In genomic region chr3:196632033-196632751, GRCh38 we compare ENCODE assay signal across 1 cellular context.
TF ChIP-seq lines count a peak whose summit lies in the region.

No MANE protein-coding gene starts in this region.

TF ChIP-seq in K562, 482 proteins besides CTCF, POLR2A, EP300 and RAD21 (continued from another document and continues in another):
- TF ChIP-seq, protein P1, sequence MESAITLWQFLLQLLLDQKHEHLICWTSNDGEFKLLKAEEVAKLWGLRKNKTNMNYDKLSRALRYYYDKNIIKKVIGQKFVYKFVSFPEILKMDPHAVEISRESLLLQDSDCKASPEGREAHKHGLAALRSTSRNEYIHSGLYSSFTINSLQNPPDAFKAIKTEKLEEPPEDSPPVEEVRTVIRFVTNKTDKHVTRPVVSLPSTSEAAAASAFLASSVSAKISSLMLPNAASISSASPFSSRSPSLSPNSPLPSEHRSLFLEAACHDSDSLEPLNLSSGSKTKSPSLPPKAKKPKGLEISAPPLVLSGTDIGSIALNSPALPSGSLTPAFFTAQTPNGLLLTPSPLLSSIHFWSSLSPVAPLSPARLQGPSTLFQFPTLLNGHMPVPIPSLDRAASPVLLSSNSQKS (CRISPR knock-in tag; IDR thresholded peaks at IDR 0.05) = no peak
- TF ChIP-seq E2F3 (CRISPR knock-in tag; IDR thresholded peaks at IDR 0.05) (no peak), ZFP91 (CRISPR knock-in tag; IDR thresholded peaks at IDR 0.05) (no peak), EHMT2 (IDR thresholded peaks at IDR 0.05) (no peak), TAF7 (tag; IDR thresholded peaks at IDR 0.05) (peak; percentile 83), BDP1 (IDR thresholded peaks at IDR 0.05; ENCODE audit: insufficient read depth, insufficient read length) (no peak), HINFP (tag; conservative IDR thresholded peaks at IDR 0.05; ENCODE audit: low read depth) (no peak), HDAC1 (IDR thresholded peaks at IDR 0.05) (peak in 1 of 2 experiments; percentile 64; a peak in 2 of 4 replicates), ZNF212 (CRISPR knock-in tag; IDR thresholded peaks at IDR 0.05) (no peak), TCF7 (IDR thresholded peaks at IDR 0.05; ENCODE audit: borderline replicate concordance) (peak; percentile 26; the same call in 1 of the 2 replicates), YBX1 (IDR thresholded peaks at IDR 0.05) (no peak), HCFC1 (IDR thresholded peaks at IDR 0.05; ENCODE audit: low read depth, low read length) (peak; percentile 54; the same call in 1 of the 2 replicates), PCBP1 (IDR thresholded peaks at IDR 0.05; ENCODE audit: low read depth, low read length, poor library complexity, severe bottlenecking) (no peak), CBX2 (IDR thresholded peaks at IDR 0.05; ENCODE audit: insufficient read depth, low read length, poor library complexity, severe bottlenecking) (no peak), ZNF146 (CRISPR knock-in tag; IDR thresholded peaks at IDR 0.05; ENCODE audit: unreplicated experiment) (no peak), ZNF318 (IDR thresholded peaks at IDR 0.05; ENCODE audit: borderline replicate concordance in 1 of 2, low read depth in 1 of 2) (no peak), LEF1 (IDR thresholded peaks at IDR 0.05) (no peak; the same call in 1 of the 2 replicates), MYC (IDR thresholded peaks at IDR 0.05; ENCODE audit: low read depth, low read length) (peak; percentile 92), MYC (CRISPR knock-in tag; IDR thresholded peaks at IDR 0.05; ENCODE audit: borderline replicate concordance, low read depth) (no peak), FOXM1 (IDR thresholded peaks at IDR 0.05; ENCODE audit: low read depth) (peak; percentile 27; the same call in 1 of the 2 replicates), FOXM1 (CRISPR knock-in tag; IDR thresholded peaks at IDR 0.05; ENCODE audit: low read depth) (no peak), NRF1 (conservative IDR thresholded peaks at IDR 0.05 in 1 of 2, IDR thresholded peaks at IDR 0.05 in 1 of 2) (peak; percentile 44 to 56; a peak in 3 of 4 replicates), SIX5 (IDR thresholded peaks at IDR 0.05; ENCODE audit: borderline replicate concordance in 1 of 2, insufficient read depth in 1 of 2, low read depth in 1 of 2, low read length in 2 of 2) (no peak), CBFB (CRISPR knock-in tag; IDR thresholded peaks at IDR 0.05) (0 out of 2 replicates have a peak, but pooled peaks have one; percentile 66), HNRNPL (IDR thresholded peaks at IDR 0.05; ENCODE audit: low read depth, low read length) (peak; percentile 84), RBM17 (IDR thresholded peaks at IDR 0.05; ENCODE audit: borderline replicate concordance, low read depth, low read length) (no peak), ZSCAN29 (IDR thresholded peaks at IDR 0.05) (no peak), SMARCB1 (IDR thresholded peaks at IDR 0.05; ENCODE audit: insufficient read length, low read depth) (no peak), BRD4 (IDR thresholded peaks at IDR 0.05) (peak; percentile 74; the same call in 1 of the 2 replicates), ARID3B (CRISPR knock-in tag; IDR thresholded peaks at IDR 0.05; ENCODE audit: borderline replicate concordance) (no peak), RFX7 (CRISPR knock-in tag; IDR thresholded peaks at IDR 0.05) (no peak), HNRNPUL1 (IDR thresholded peaks at IDR 0.05; ENCODE audit: low read length) (no peak), PHB (CRISPR knock-in tag; IDR thresholded peaks at IDR 0.05) (no peak), ZNF436 (CRISPR knock-in tag; IDR thresholded peaks at IDR 0.05) (no peak)
- TF ChIP-seq, protein P2, sequence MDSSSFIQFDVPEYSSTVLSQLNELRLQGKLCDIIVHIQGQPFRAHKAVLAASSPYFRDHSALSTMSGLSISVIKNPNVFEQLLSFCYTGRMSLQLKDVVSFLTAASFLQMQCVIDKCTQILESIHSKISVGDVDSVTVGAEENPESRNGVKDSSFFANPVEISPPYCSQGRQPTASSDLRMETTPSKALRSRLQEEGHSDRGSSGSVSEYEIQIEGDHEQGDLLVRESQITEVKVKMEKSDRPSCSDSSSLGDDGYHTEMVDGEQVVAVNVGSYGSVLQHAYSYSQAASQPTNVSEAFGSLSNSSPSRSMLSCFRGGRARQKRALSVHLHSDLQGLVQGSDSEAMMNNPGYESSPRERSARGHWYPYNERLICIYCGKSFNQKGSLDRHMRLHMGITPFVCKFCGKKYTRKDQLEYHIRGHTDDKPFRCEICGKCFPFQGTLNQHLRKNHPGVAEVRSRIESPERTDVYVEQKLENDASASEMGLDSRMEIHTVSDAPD (CRISPR knock-in tag; IDR thresholded peaks at IDR 0.05) = no peak
- TF ChIP-seq, protein P3, sequence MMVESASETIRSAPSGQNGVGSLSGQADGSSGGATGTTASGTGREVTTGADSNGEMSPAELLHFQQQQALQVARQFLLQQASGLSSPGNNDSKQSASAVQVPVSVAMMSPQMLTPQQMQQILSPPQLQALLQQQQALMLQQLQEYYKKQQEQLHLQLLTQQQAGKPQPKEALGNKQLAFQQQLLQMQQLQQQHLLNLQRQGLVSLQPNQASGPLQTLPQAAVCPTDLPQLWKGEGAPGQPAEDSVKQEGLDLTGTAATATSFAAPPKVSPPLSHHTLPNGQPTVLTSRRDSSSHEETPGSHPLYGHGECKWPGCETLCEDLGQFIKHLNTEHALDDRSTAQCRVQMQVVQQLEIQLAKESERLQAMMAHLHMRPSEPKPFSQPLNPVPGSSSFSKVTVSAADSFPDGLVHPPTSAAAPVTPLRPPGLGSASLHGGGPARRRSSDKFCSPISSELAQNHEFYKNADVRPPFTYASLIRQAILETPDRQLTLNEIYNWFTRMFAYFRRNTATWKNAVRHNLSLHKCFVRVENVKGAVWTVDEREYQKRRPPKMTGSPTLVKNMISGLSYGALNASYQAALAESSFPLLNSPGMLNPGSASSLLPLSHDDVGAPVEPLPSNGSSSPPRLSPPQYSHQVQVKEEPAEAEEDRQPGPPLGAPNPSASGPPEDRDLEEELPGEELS (CRISPR knock-in tag; IDR thresholded peaks at IDR 0.05; ENCODE audit: borderline replicate concordance) = no peak
- TF ChIP-seq, protein P4, sequence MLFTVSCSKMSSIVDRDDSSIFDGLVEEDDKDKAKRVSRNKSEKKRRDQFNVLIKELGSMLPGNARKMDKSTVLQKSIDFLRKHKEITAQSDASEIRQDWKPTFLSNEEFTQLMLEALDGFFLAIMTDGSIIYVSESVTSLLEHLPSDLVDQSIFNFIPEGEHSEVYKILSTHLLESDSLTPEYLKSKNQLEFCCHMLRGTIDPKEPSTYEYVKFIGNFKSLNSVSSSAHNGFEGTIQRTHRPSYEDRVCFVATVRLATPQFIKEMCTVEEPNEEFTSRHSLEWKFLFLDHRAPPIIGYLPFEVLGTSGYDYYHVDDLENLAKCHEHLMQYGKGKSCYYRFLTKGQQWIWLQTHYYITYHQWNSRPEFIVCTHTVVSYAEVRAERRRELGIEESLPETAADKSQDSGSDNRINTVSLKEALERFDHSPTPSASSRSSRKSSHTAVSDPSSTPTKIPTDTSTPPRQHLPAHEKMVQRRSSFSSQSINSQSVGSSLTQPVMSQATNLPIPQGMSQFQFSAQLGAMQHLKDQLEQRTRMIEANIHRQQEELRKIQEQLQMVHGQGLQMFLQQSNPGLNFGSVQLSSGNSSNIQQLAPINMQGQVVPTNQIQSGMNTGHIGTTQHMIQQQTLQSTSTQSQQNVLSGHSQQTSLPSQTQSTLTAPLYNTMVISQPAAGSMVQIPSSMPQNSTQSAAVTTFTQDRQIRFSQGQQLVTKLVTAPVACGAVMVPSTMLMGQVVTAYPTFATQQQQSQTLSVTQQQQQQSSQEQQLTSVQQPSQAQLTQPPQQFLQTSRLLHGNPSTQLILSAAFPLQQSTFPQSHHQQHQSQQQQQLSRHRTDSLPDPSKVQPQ (CRISPR knock-in tag; IDR thresholded peaks at IDR 0.05; ENCODE audit: borderline replicate concordance) = no peak
- TF ChIP-seq, protein P5, sequence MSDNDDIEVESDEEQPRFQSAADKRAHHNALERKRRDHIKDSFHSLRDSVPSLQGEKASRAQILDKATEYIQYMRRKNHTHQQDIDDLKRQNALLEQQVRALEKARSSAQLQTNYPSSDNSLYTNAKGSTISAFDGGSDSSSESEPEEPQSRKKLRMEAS (CRISPR knock-in tag; IDR thresholded peaks at IDR 0.05) = peak; percentile 68
- TF ChIP-seq, protein P6, sequence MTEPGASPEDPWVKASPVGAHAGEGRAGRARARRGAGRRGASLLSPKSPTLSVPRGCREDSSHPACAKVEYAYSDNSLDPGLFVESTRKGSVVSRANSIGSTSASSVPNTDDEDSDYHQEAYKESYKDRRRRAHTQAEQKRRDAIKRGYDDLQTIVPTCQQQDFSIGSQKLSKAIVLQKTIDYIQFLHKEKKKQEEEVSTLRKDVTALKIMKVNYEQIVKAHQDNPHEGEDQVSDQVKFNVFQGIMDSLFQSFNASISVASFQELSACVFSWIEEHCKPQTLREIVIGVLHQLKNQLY (CRISPR knock-in tag; conservative IDR thresholded peaks at IDR 0.05) = no peak; a peak in 1 of 4 replicates
